Comparison of ENCODE assay signal across 1 cellular context in genomic region chr3:191339313-191339917, GRCh38.
TF ChIP-seq lines count a peak whose summit lies in the region.

No MANE protein-coding gene starts in this region.

TF ChIP-seq in HepG2, 621 proteins besides CTCF, POLR2A, EP300 and RAD21:
- TF ChIP-seq HDAC6 (IDR thresholded peaks at IDR 0.05; ENCODE audit: low read depth, low read length) (no peak), ZSCAN5A (CRISPR knock-in tag; IDR thresholded peaks at IDR 0.05; ENCODE audit: borderline replicate concordance) (no peak), ZNF33B (CRISPR knock-in tag; IDR thresholded peaks at IDR 0.05) (no peak), ZBTB21 (CRISPR knock-in tag; IDR thresholded peaks at IDR 0.05) (no peak), RORA (CRISPR knock-in tag; IDR thresholded peaks at IDR 0.05) (no peak), CREM (IDR thresholded peaks at IDR 0.05) (no peak), CREM (CRISPR knock-in tag; IDR thresholded peaks at IDR 0.05) (no peak), GRHL1 (CRISPR knock-in tag; conservative IDR thresholded peaks at IDR 0.05) (no peak), HIC2 (CRISPR knock-in tag; IDR thresholded peaks at IDR 0.05; ENCODE audit: low read depth) (no peak), ZNF841 (CRISPR knock-in tag; IDR thresholded peaks at IDR 0.05; ENCODE audit: borderline replicate concordance) (no peak), GABPB1 (CRISPR knock-in tag; IDR thresholded peaks at IDR 0.05) (no peak), PHB2 (IDR thresholded peaks at IDR 0.05; ENCODE audit: partially characterized antibody) (no peak), ZNF816 (CRISPR knock-in tag; IDR thresholded peaks at IDR 0.05; ENCODE audit: borderline replicate concordance) (no peak), ZFP41 (CRISPR knock-in tag; IDR thresholded peaks at IDR 0.05; ENCODE audit: borderline replicate concordance) (no peak), TOPORS (CRISPR knock-in tag; IDR thresholded peaks at IDR 0.05) (no peak), ZNF441 (CRISPR knock-in tag; IDR thresholded peaks at IDR 0.05; ENCODE audit: borderline replicate concordance) (no peak), GATAD1 (CRISPR knock-in tag; IDR thresholded peaks at IDR 0.05) (no peak)
